8 cellular contexts compared by ENCODE assay signal in genomic region chr18:9095297-9096012, GRCh38. TPM values are rescaled to one million over a fixed set of nuclear protein-coding genes. Genes with fewer than 3 reads are reported as not detected.
DNase-seq lines count a peak whose midpoint lies in the region; ATAC-seq and TF ChIP-seq lines count a peak whose summit lies in the region.

No MANE protein-coding gene starts in this region.

- H3K9me3 Mint-ChIP-seq in activated T-helper 2 cell treated with anti-CD3 and anti-CD28 coated beads, Interferon-gamma antibody, Interleukin-2, Interleukin-4, amounts not matched to agents 10 μg/mL and 5 μg/mL and 100 μg/mL, durations not matched to agents 14 hours and 24 hours and 36 hours, result peaks cover 4% of the 10 kb centered on the region
- no peaks in the 10 kb centered on the region for H3K9me3 Mint-ChIP-seq in natural killer cell treated with Interleukin-12 subunit alpha and Interleukin-12 subunit beta and Interleukin-15 and Interleukin-18, amount 100 ng/mL, for 72 hours

- H4K20me1 ChIP-seq in Karpas-422 (ENCODE audit: insufficient read depth, low read depth, low read length), result no peaks in the 10 kb centered on the region

- peak overlapping the region; percentile 26; the same call in 1 of the 2 replicates for H2AFZ ChIP-seq in Karpas-422 (ENCODE audit: low read length)

- ATAC-seq in GM21619 (IDR thresholded peaks at IDR 0.05; ENCODE audit: unreplicated experiment), result peak; percentile 88
- ATAC-seq in natural killer cell treated with Interleukin-12 subunit alpha and Interleukin-12 subunit beta and Interleukin-15 and Interleukin-18, amount 100 ng/mL, for 72 hours, result peak; percentile 69 to 82

- H3K4me3 Mint-ChIP-seq in activated T-helper 2 cell treated with anti-CD3 and anti-CD28 coated beads, Interferon-gamma antibody, Interleukin-2, Interleukin-4, amounts not matched to agents 10 μg/mL and 5 μg/mL and 100 μg/mL, durations not matched to agents 14 hours and 24 hours and 36 hours (ENCODE audit: low read depth), result peak overlapping the region; percentile 62
- H3K4me3 Mint-ChIP-seq in natural killer cell treated with Interleukin-12 subunit alpha and Interleukin-12 subunit beta and Interleukin-15 and Interleukin-18, amount 100 ng/mL, for 72 hours, result peak overlapping the region; percentile 71

- no peaks in the 10 kb centered on the region for H3K27me3 ChIP-seq in Karpas-422 (ENCODE audit: low read length)

- intact Hi-C loops in activated T-helper 2 cell treated with anti-CD3 and anti-CD28 coated beads, Interferon-gamma antibody, Interleukin-2, Interleukin-4, amounts not matched to agents 10 μg/mL and 5 μg/mL and 100 μg/mL, durations not matched to agents 14 hours and 24 hours and 36 hours (cut with micrococcal nuclease), result loop anchor here (1.0 to 2.0 kb wide), 3 partner anchors 13 to 41 kb away; partner anchors contain the start of gene ANKRD12

- H3K36me3 Mint-ChIP-seq in activated T-helper 2 cell treated with anti-CD3 and anti-CD28 coated beads, Interferon-gamma antibody, Interleukin-2, Interleukin-4, amounts not matched to agents 10 μg/mL and 5 μg/mL and 100 μg/mL, durations not matched to agents 14 hours and 24 hours and 36 hours (ENCODE audit: low read depth), result peaks cover 6% of the 10 kb centered on the region
- no peaks in the 10 kb centered on the region for H3K36me3 Mint-ChIP-seq in natural killer cell treated with Interleukin-12 subunit alpha and Interleukin-12 subunit beta and Interleukin-15 and Interleukin-18, amount 100 ng/mL, for 72 hours

- H3K4me3 ChIP-seq in GM12864 (ENCODE audit: low read depth, low read length) (peak overlapping the region; percentile 20; the same call in 1 of the 2 replicates), Karpas-422 (ENCODE audit: low read length) (no peak overlapping the region)

- peak; percentile 70 for DNase-seq in GM12864 (ENCODE audit: low read depth)
- no peak for DNase-seq in Karpas-422
- DNase-seq in activated T-helper 2 cell treated with anti-CD3 and anti-CD28 coated beads, Interferon-gamma antibody, Interleukin-2, Interleukin-4, amounts not matched to agents 10 μg/mL and 5 μg/mL and 100 μg/mL, durations not matched to agents 14 hours and 24 hours and 36 hours (ENCODE audit: low spot score), result peak; percentile 58
- DNase-seq in natural killer cell treated with Interleukin-12 subunit alpha and Interleukin-12 subunit beta and Interleukin-15 and Interleukin-18, amount 100 ng/mL, for 72 hours (ENCODE audit: low spot score), result no peak
- no peak for DNase-seq in NK-92 (lab: John Stamatoyannopoulos, UW; ENCODE audit: unreplicated experiment)
- no peak for DNase-seq in NCI-H1105 (lab: John Stamatoyannopoulos, UW)
- DNase-seq in HK-2 (ENCODE audit: unreplicated experiment), result no peak

- no peaks in the 10 kb centered on the region for H3K27me3 Mint-ChIP-seq in activated T-helper 2 cell treated with anti-CD3 and anti-CD28 coated beads, Interferon-gamma antibody, Interleukin-2, Interleukin-4, amounts not matched to agents 10 μg/mL and 5 μg/mL and 100 μg/mL, durations not matched to agents 14 hours and 24 hours and 36 hours (ENCODE audit: low read depth)
- H3K27me3 Mint-ChIP-seq in natural killer cell treated with Interleukin-12 subunit alpha and Interleukin-12 subunit beta and Interleukin-15 and Interleukin-18, amount 100 ng/mL, for 72 hours, result peaks cover 0 to 2% of the 10 kb centered on the region in 2 donors

- TF ChIP-seq CTCF in GM12864 (IDR thresholded peaks at IDR 0.05; ENCODE audit: low read depth, low read length, missing control alignments), result no peak

- H3K4me2 ChIP-seq in Karpas-422 (ENCODE audit: low read depth, low read length, poor library complexity, severe bottlenecking), result peak overlapping the region; percentile 19

- H3K4me1 Mint-ChIP-seq in activated T-helper 2 cell treated with anti-CD3 and anti-CD28 coated beads, Interferon-gamma antibody, Interleukin-2, Interleukin-4, amounts not matched to agents 10 μg/mL and 5 μg/mL and 100 μg/mL, durations not matched to agents 14 hours and 24 hours and 36 hours (ENCODE audit: low read depth), result peaks cover 66% of the 10 kb centered on the region
- peaks cover 37 to 48% of the 10 kb centered on the region in 2 donors for H3K4me1 Mint-ChIP-seq in natural killer cell treated with Interleukin-12 subunit alpha and Interleukin-12 subunit beta and Interleukin-15 and Interleukin-18, amount 100 ng/mL, for 72 hours (ENCODE audit: low read depth in 2 of 2)

- H3K79me2 ChIP-seq in Karpas-422 (ENCODE audit: low read length), result no peaks in the 10 kb centered on the region

- H3K4me1 ChIP-seq in Karpas-422 (ENCODE audit: low read length), result peaks cover 11% of the 10 kb centered on the region

- H3K36me3 ChIP-seq in Karpas-422 (ENCODE audit: insufficient read depth, low read length), result no peaks in the 10 kb centered on the region

- H3K9me2 ChIP-seq in Karpas-422 (replicated peaks; ENCODE audit: insufficient read depth, low read length), result no peaks in the 10 kb centered on the region

- no peak overlapping the region for H3K27ac ChIP-seq in Karpas-422 (ENCODE audit: low read length)

- peak overlapping the region; percentile 99 for H3K27ac Mint-ChIP-seq in activated T-helper 2 cell treated with anti-CD3 and anti-CD28 coated beads, Interferon-gamma antibody, Interleukin-2, Interleukin-4, amounts not matched to agents 10 μg/mL and 5 μg/mL and 100 μg/mL, durations not matched to agents 14 hours and 24 hours and 36 hours
- H3K27ac Mint-ChIP-seq in natural killer cell treated with Interleukin-12 subunit alpha and Interleukin-12 subunit beta and Interleukin-15 and Interleukin-18, amount 100 ng/mL, for 72 hours, result peak overlapping the region; percentile 77 to 100

- H3K9ac ChIP-seq in Karpas-422 (ENCODE audit: low read length), result no peak overlapping the region

- no peaks in the 10 kb centered on the region for H3K9me3 ChIP-seq in Karpas-422 (ENCODE audit: low read length)

RNA-seq across cellular contexts. Expression of gene NDUFV2, which starts 7.0 kb away (rescaled TPM):
- 88.7 and 139 TPM in 2 replicates for total RNA-seq in Karpas-422 (2014; rRNA removed; shearing (Covaris generic); ENCODE audit: low replicate concordance)
- 329 and 341 TPM in 2 replicates for total RNA-seq in activated T-helper 2 cell treated with anti-CD3 and anti-CD28 coated beads, Interferon-gamma antibody, Interleukin-2, Interleukin-4, amounts not matched to agents 10 μg/mL and 5 μg/mL and 100 μg/mL, durations not matched to agents 14 hours and 24 hours and 36 hours
- 100 to 1,000 TPM; 276 to 295 TPM for total RNA-seq in natural killer cell treated with Interleukin-12 subunit alpha and Interleukin-12 subunit beta and Interleukin-15 and Interleukin-18, amount 100 ng/mL, for 72 hours

RNA-seq across cellular contexts. Expression of gene ANKRD12, which starts 41.1 kb away (rescaled TPM):
- 16.8 and 23.4 TPM in 2 replicates for total RNA-seq in Karpas-422 (2014; rRNA removed; shearing (Covaris generic); ENCODE audit: low replicate concordance)
- total RNA-seq in activated T-helper 2 cell treated with anti-CD3 and anti-CD28 coated beads, Interferon-gamma antibody, Interleukin-2, Interleukin-4, amounts not matched to agents 10 μg/mL and 5 μg/mL and 100 μg/mL, durations not matched to agents 14 hours and 24 hours and 36 hours, result 66.0 and 68.7 TPM in 2 replicates
- 100 to 1,000 TPM; 133 to 174 TPM for total RNA-seq in natural killer cell treated with Interleukin-12 subunit alpha and Interleukin-12 subunit beta and Interleukin-15 and Interleukin-18, amount 100 ng/mL, for 72 hours

Comparison
In these comparisons a context has a peak if more than half of its experiments do, and no peak if none do; other contexts are left out.
1. DNase-seq: peak in GM12864 (single experiment) and activated T-helper 2 cell treated with anti-CD3 and anti-CD28 coated beads, Interferon-gamma antibody, Interleukin-2, Interleukin-4, amounts not matched to agents 10 μg/mL and 5 μg/mL and 100 μg/mL, durations not matched to agents 14 hours and 24 hours and 36 hours (single experiment); none in Karpas-422 (single experiment), natural killer cell treated with Interleukin-12 subunit alpha and Interleukin-12 subunit beta and Interleukin-15 and Interleukin-18, amount 100 ng/mL, for 72 hours (single experiment), NK-92 (single experiment), NCI-H1105 (single experiment) and HK-2 (single experiment).